8 cellular contexts compared by ENCODE assay signal in genomic region chr12:6943719-6944380, GRCh38. TPM values are rescaled to one million over a fixed set of nuclear protein-coding genes. Genes with fewer than 3 reads are reported as not detected.
DNase-seq lines count a peak whose midpoint lies in the region; ATAC-seq, FAIRE-seq and TF ChIP-seq lines count a peak whose summit lies in the region.

TSS of gene C12orf57 (plus strand) at chr12:6944022. CDS start at chr12:6944122, 100 bp downstream.
TSS of gene RNU7-1 (plus strand) at chr12:6943816.

- H3K9me3 ChIP-seq in kidney (ENCODE audit: control insufficient read depth in 1 of 2, low read length in 2 of 2) = no peaks in the 10 kb centered on the region

- intact Hi-C loops in kidney (cut with DNase I) = loop anchor here (10.0 kb wide), 1 partner anchor 151 kb away; the partner anchor contains the start of gene C1R

- H3K4me3 ChIP-seq in WI38 (ENCODE audit: low read depth, low read length) (peak within 1 kb of the TSS; percentile 64), kidney (ENCODE audit: low read length in 2 of 2) (peak within 1 kb of the TSS; percentile 84 to 89)

- TF ChIP-seq CTCF in WI38 (IDR thresholded peaks at IDR 0.05; ENCODE audit: low read depth, low read length) (no peak), kidney (IDR thresholded peaks at IDR 0.05; ENCODE audit: borderline replicate concordance, extremely low read depth, insufficient read depth) (no peak)

- H3K4me1 ChIP-seq in kidney (ENCODE audit: control insufficient read depth in 1 of 2, insufficient read depth in 1 of 2, low read depth in 1 of 2, low read length in 2 of 2) = peaks cover 21 to 27% of the 10 kb centered on the region in 2 donors

- H3K9ac ChIP-seq in kidney (ENCODE audit: low read length in 2 of 2) = peak within 1 kb of the TSS; percentile 93 to 95

- H3K36me3 ChIP-seq in kidney (ENCODE audit: control insufficient read depth in 1 of 2, insufficient read depth in 2 of 2, low read length in 2 of 2) = peaks cover 0 to 4% of the 10 kb centered on the region in 2 donors

- DNase-seq in AG20443 (ENCODE audit: low spot score) = peak; percentile 77
- peak; percentile 82 for DNase-seq in NCI-H2227 (lab: John Stamatoyannopoulos, UW; ENCODE audit: unreplicated experiment)
- DNase-seq in cerebellar nuclear complex (lab: John Stamatoyannopoulos, UW) = peak; percentile 65 to 81
- peak; percentile 94 for DNase-seq in kidney
- peak; percentile 53 to 59 for DNase-seq in stimulated activated CD4-positive, alpha-beta T cell treated with anti-CD3 and anti-CD28 coated beads, Interleukin-15, amount 100 ng/mL, for 1 hour (ENCODE audit: low read depth in 1 of 2, low spot score in 1 of 2)

- H3K27ac ChIP-seq in kidney (ENCODE audit: low read depth in 2 of 2, low read length in 2 of 2) = peak within 1 kb of the TSS; percentile 96 to 97

- ATAC-seq in GM19035 (IDR thresholded peaks at IDR 0.05; ENCODE audit: unreplicated experiment) = peak; percentile 45
- ATAC-seq in HG03196 (IDR thresholded peaks at IDR 0.05; ENCODE audit: unreplicated experiment) = peak; percentile 22

- no peak for FAIRE-seq in kidney (lab: Jason Lieb, UNC)

RNA-seq across cellular contexts. Expression of gene C12orf57, which starts in this region (rescaled TPM):
- total RNA-seq in kidney = 175 TPM
- 336 TPM for polyA plus RNA-seq in kidney (ENCODE audit: insufficient read depth, low read depth, low replicate concordance)

RNA-seq across cellular contexts. Expression of gene RNU7-1, which starts in this region (rescaled TPM):
- total RNA-seq in kidney = not detected
- not detected for polyA plus RNA-seq in kidney (ENCODE audit: insufficient read depth, low read depth, low replicate concordance)

Comparison
In these comparisons a context has a peak if more than half of its experiments do, and no peak if none do; other contexts are left out.
1. Peak in every context shown above with its lines: DNase-seq, ATAC-seq, H3K4me3 ChIP-seq and H3K27ac ChIP-seq.